In the genomic region with DNA sequence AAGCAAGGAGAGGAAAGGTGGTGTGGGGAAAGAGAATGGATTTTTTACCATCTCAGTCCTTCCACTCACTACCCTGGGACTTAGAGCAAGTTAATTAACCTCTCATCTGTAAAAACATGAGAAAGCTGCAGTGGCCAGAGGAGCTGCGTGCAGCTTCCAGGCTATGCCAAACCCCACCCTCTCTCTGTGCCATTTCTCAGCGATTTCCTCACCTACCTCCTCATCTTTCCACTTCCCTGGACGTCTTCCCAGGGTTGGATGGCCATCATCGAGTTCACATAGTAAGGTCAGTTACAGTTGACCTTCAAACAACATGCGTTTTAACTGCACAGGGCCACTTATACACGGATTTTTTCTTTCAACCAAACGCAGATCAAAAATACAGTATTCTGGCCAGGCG, we compare ENCODE assay signal across 19 cellular contexts.
"Had no signal": no experiment of that assay in that cellular context is flagged by ENCODE, and none has a peak within 500 bp of the region (broad histone marks: within the 10 kb centered on the region; RNA-seq: fewer than 3 reads in every experiment).

No MANE protein-coding gene starts in this region.

- H3K9me3 Mint-ChIP-seq: activated naive CD4-positive, alpha-beta T cell treated with anti-CD3 and anti-CD28 coated beads, Interleukin-2, amount 10 ng/mL, durations not matched to agents 7 days and 5 days; activated T-helper 2 cell treated with anti-CD3 and anti-CD28 coated beads, Interferon-gamma antibody, Interleukin-2, Interleukin-4, amounts not matched to agents 10 μg/mL and 5 μg/mL and 100 μg/mL, durations not matched to agents 14 hours and 24 hours and 36 hours; stimulated activated naive CD8-positive, alpha-beta T cell treated with anti-CD3 and anti-CD28 coated beads, Interleukin-15, Interleukin-2, amounts not matched to agents 100 ng/mL and 50 ng/mL, for 24 hours had no signal

- DNase-seq: activated CD4-positive, alpha-beta T cell treated with anti-CD3 and anti-CD28 coated beads, Interleukin-2, amount 50 U/mL, for 48 hours; activated CD8-positive, alpha-beta memory T cell treated with anti-CD3 and anti-CD28 coated beads, Interleukin-2, amount 10 ng/mL, durations not matched to agents 7 days and 5 days; activated naive CD4-positive, alpha-beta T cell treated with anti-CD3 and anti-CD28 coated beads, Interleukin-2, amount 10 ng/mL, durations not matched to agents 7 days and 5 days; activated T-cell treated with anti-CD3 and anti-CD28 coated beads, Interleukin-2, amount 50 U/mL, for 1 hour; foreskin melanocyte; head of caudate nucleus; lower lobe of right lung; right cardiac atrium; small intestine; trophoblast cell had no signal

- H3K36me3 ChIP-seq: cardiac muscle cell, esophagus muscularis mucosa, lower lobe of right lung, suprapubic skin had no signal

- H3K4me1 Mint-ChIP-seq: activated CD8-positive, alpha-beta memory T cell treated with anti-CD3 and anti-CD28 coated beads, Interleukin-2, amount 10 ng/mL, durations not matched to agents 7 days and 5 days; activated naive CD4-positive, alpha-beta T cell treated with anti-CD3 and anti-CD28 coated beads, Interleukin-2, amount 10 ng/mL, durations not matched to agents 7 days and 5 days had no signal

- H3K27ac Mint-ChIP-seq: activated CD8-positive, alpha-beta memory T cell treated with anti-CD3 and anti-CD28 coated beads, Interleukin-2, amount 10 ng/mL, durations not matched to agents 7 days and 5 days; activated naive CD4-positive, alpha-beta T cell treated with anti-CD3 and anti-CD28 coated beads, Interleukin-2, amount 10 ng/mL, durations not matched to agents 7 days and 5 days; activated T-helper 2 cell treated with anti-CD3 and anti-CD28 coated beads, Interferon-gamma antibody, Interleukin-2, Interleukin-4, amounts not matched to agents 10 μg/mL and 5 μg/mL and 100 μg/mL, durations not matched to agents 14 hours and 24 hours and 36 hours; progenitor cell of endocrine pancreas; stimulated activated naive CD8-positive, alpha-beta T cell treated with anti-CD3 and anti-CD28 coated beads, Interleukin-15, Interleukin-2, amounts not matched to agents 100 ng/mL and 50 ng/mL, for 24 hours had no signal

- H3K4me1 ChIP-seq: lower lobe of right lung, suprapubic skin had no signal

- H3K27me3 Mint-ChIP-seq: progenitor cell of endocrine pancreas had no signal

- H3K9ac ChIP-seq: SK-N-SH had no signal

- H3K27me3 ChIP-seq: cardiac muscle cell, esophagus muscularis mucosa, suprapubic skin had no signal

- H3K9me3 ChIP-seq: esophagus muscularis mucosa, lower lobe of right lung, SK-N-SH, suprapubic skin had no signal

- H3K27ac ChIP-seq: cardiac muscle cell, esophagus muscularis mucosa, lower lobe of right lung, suprapubic skin, VCaP had no signal

- H3K4me3 ChIP-seq: cardiac muscle cell, esophagus muscularis mucosa, lower lobe of right lung, suprapubic skin had no signal

- H3K36me3 Mint-ChIP-seq: activated CD8-positive, alpha-beta memory T cell treated with anti-CD3 and anti-CD28 coated beads, Interleukin-2, amount 10 ng/mL, durations not matched to agents 7 days and 5 days; activated naive CD4-positive, alpha-beta T cell treated with anti-CD3 and anti-CD28 coated beads, Interleukin-2, amount 10 ng/mL, durations not matched to agents 7 days and 5 days had no signal

- H3K4me2 ChIP-seq: SK-N-SH had no signal

- H3K4me3 Mint-ChIP-seq: activated CD8-positive, alpha-beta memory T cell treated with anti-CD3 and anti-CD28 coated beads, Interleukin-2, amount 10 ng/mL, durations not matched to agents 7 days and 5 days; activated naive CD4-positive, alpha-beta T cell treated with anti-CD3 and anti-CD28 coated beads, Interleukin-2, amount 10 ng/mL, durations not matched to agents 7 days and 5 days; stimulated activated naive CD8-positive, alpha-beta T cell treated with anti-CD3 and anti-CD28 coated beads, Interleukin-15, Interleukin-2, amounts not matched to agents 100 ng/mL and 50 ng/mL, for 24 hours had no signal

- ATAC-seq: activated CD8-positive, alpha-beta memory T cell treated with anti-CD3 and anti-CD28 coated beads, Interleukin-2, amount 10 ng/mL, durations not matched to agents 7 days and 5 days; lower lobe of right lung; right cardiac atrium had no signal

- FAIRE-seq: colon, small intestine had no signal

- H3K9me2 ChIP-seq: SK-N-SH had no signal
